ENCODE assay signal across 13 cellular contexts in the genomic region with DNA sequence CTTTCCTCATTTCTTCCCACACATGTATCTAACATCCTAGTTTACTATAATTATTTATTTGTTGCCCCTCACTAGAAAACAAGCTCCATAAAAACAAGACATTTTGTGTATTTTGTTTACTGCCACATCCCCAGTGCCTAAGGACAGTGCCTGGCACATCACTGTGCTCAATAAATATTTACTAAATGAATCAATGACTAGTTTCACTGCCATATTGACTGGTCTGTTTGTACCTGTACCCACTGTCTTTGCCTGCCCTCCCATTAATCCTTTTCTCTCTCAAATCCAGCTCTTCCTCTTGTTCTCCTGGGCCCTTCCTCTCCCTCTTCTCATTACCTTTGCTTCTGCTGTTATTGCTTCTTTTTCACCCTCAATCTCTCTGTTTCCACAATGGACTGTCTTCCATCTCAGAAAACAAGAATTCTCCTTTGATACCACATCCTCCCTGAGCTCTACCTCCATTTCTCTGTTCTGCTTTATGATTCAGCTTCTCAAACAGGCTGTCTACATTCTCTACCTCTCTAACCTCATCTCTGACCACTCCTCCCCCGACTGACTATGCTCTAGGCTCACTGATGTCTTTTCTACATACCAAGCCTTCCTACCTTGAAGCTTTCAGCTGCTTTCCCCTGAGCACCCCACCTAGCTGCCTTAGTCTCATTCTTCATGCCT. TPM values are rescaled to one million over a fixed set of nuclear protein-coding genes. Genes with fewer than 3 reads are reported as not detected.
DNase-seq lines count a peak whose midpoint lies in the region; ATAC-seq lines count a peak whose summit lies in the region.
"Had no signal": no experiment of that assay in that cellular context is flagged by ENCODE, and none has a peak within 500 bp of the region (broad histone marks: within the 10 kb centered on the region; RNA-seq: fewer than 3 reads in every experiment).

No MANE protein-coding gene starts in this region.

- no peak for DNase-seq in activated naive CD8-positive, alpha-beta T cell treated with anti-CD3 and anti-CD28 coated beads, Interleukin-2, amount 50 U/mL, for 24 hours
- DNase-seq in effector CD8-positive, alpha-beta T cell (lab: John Stamatoyannopoulos, UW) = no peak
- DNase-seq in SIG-M5 (lab: John Stamatoyannopoulos, UW) = no peak
- no peak for DNase-seq in naive thymus-derived CD8-positive, alpha-beta T cell
- DNase-seq in SHP77 treated with DMSO at 0.1 percent for 48 hours (lab: John Stamatoyannopoulos, UW) = no peak
- DNase-seq: activated CD4-positive, CD25-positive, alpha-beta regulatory T cell treated with anti-CD3 and anti-CD28 coated beads, Interleukin-2, amount 50 U/mL, for 72 hours; activated effector memory CD4-positive, alpha-beta T cell treated with anti-CD3 and anti-CD28 coated beads, Interleukin-2, amount 50 U/mL, for 16 hours; mesenchymal stem cell; NCI-H2107; stimulated activated CD4-positive, alpha-beta T cell treated with anti-CD3 and anti-CD28 coated beads, Interleukin-1b, Interleukin-23, amount 100 ng/mL, for 48 hours had no signal

- ATAC-seq in GM18520 (IDR thresholded peaks at IDR 0.05; ENCODE audit: unreplicated experiment) (peak; percentile 48), GM21367 (IDR thresholded peaks at IDR 0.05; ENCODE audit: unreplicated experiment) (peak; percentile 82), HG03039 (IDR thresholded peaks at IDR 0.05; ENCODE audit: unreplicated experiment) (peak; percentile 54)
- ATAC-seq in activated naive CD8-positive, alpha-beta T cell treated with anti-CD3 and anti-CD28 coated beads, Interleukin-2, amount 50 U/mL, for 24 hours = peak; percentile 70
- ATAC-seq in naive thymus-derived CD8-positive, alpha-beta T cell = no peak

- no peak overlapping the region for H3K27ac Mint-ChIP-seq in activated naive CD8-positive, alpha-beta T cell treated with anti-CD3 and anti-CD28 coated beads, Interleukin-2, amount 50 U/mL, for 24 hours
- no peak overlapping the region for H3K27ac Mint-ChIP-seq in naive thymus-derived CD8-positive, alpha-beta T cell

- POLR2A ChIA-PET in naive thymus-derived CD8-positive, alpha-beta T cell (lab: Charles Lee) = no interaction called here

- H3K27me3 Mint-ChIP-seq in activated naive CD8-positive, alpha-beta T cell treated with anti-CD3 and anti-CD28 coated beads, Interleukin-2, amount 50 U/mL, for 24 hours = no peaks in the 10 kb centered on the region
- H3K27me3 Mint-ChIP-seq in naive thymus-derived CD8-positive, alpha-beta T cell = peaks cover 0 to 5% (median 1%) of the 10 kb centered on the region in 5 donors

- H3K36me3 Mint-ChIP-seq in activated naive CD8-positive, alpha-beta T cell treated with anti-CD3 and anti-CD28 coated beads, Interleukin-2, amount 50 U/mL, for 24 hours (ENCODE audit: low read depth) = no peaks in the 10 kb centered on the region
- H3K36me3 Mint-ChIP-seq in naive thymus-derived CD8-positive, alpha-beta T cell = no peaks in the 10 kb centered on the region

- H3K9me3 Mint-ChIP-seq in activated naive CD8-positive, alpha-beta T cell treated with anti-CD3 and anti-CD28 coated beads, Interleukin-2, amount 50 U/mL, for 24 hours = no peaks in the 10 kb centered on the region
- H3K9me3 Mint-ChIP-seq in naive thymus-derived CD8-positive, alpha-beta T cell = no peaks in the 10 kb centered on the region

- H3K4me3 Mint-ChIP-seq in activated naive CD8-positive, alpha-beta T cell treated with anti-CD3 and anti-CD28 coated beads, Interleukin-2, amount 50 U/mL, for 24 hours = no peak overlapping the region
- no peak overlapping the region for H3K4me3 Mint-ChIP-seq in naive thymus-derived CD8-positive, alpha-beta T cell

- peaks cover 8% of the 10 kb centered on the region for H3K4me1 Mint-ChIP-seq in activated naive CD8-positive, alpha-beta T cell treated with anti-CD3 and anti-CD28 coated beads, Interleukin-2, amount 50 U/mL, for 24 hours
- no peaks in the 10 kb centered on the region for H3K4me1 Mint-ChIP-seq in naive thymus-derived CD8-positive, alpha-beta T cell

RNA-seq across cellular contexts. Expression of gene FAM133B, which starts 8.3 kb away (rescaled TPM):
- 10 to 100 TPM; 54.1 to 55.3 TPM for total RNA-seq in naive thymus-derived CD8-positive, alpha-beta T cell
- 10 to 100 TPM; 17.6 to 28.2 (median 26.3) TPM for polyA plus RNA-seq in naive thymus-derived CD8-positive, alpha-beta T cell

Comparison
In these comparisons a context has a peak if more than half of its experiments do, and no peak if none do; other contexts are left out.
1. ATAC-seq: peak in GM18520 (single experiment), GM21367 (single experiment), HG03039 (single experiment) and activated naive CD8-positive, alpha-beta T cell treated with anti-CD3 and anti-CD28 coated beads, Interleukin-2, amount 50 U/mL, for 24 hours (single experiment); none in naive thymus-derived CD8-positive, alpha-beta T cell (0 of 2).